1 cellular context compared by ENCODE assay signal in the genomic region with DNA sequence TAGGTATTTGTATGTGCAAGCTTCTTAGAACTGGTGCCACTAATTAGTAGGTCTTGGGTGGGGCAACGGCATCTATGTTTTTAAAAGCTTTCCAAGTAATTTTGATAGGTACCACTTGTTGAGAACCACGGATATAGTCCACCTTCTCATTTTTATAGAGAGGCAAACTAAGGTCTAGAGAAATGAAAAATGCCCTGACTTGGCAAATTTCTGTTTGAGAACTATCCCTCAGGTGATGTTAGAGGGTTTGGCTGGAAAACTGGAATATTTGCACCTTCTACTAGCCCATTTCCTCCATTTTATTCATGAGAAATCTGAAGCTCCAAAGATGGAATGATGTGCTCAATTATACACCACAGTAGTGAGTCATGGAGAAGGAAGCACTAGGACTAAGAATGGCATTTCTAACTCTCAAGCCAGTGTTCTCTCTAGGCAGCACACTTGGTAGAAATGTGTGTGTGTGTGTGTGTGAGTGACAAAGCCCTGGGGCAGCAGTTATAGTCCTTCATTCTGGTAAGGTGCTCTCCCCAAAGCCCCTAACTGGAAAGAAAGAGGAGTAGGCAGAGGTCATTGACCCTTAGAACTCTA.
TF ChIP-seq lines count a peak whose summit lies in the region.

No MANE protein-coding gene starts in this region.

TF ChIP-seq in endothelial cell of umbilical vein, 7 proteins besides CTCF, POLR2A, EP300 and RAD21:
- TF ChIP-seq FOS (IDR thresholded peaks at IDR 0.05; ENCODE audit: borderline replicate concordance, insufficient read depth, low read length) = peak; percentile 56
- TF ChIP-seq, protein P1, sequence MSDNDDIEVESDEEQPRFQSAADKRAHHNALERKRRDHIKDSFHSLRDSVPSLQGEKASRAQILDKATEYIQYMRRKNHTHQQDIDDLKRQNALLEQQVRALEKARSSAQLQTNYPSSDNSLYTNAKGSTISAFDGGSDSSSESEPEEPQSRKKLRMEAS (IDR thresholded peaks at IDR 0.05; ENCODE audit: insufficient read depth, insufficient read length) = no peak
